ENCODE assay signal across 8 cellular contexts in genomic region chr10:125982256-125982948, GRCh38.
A peak's percentile ranks its signal among the peaks of the same experiment; 100 is the strongest.
DNase-seq lines count a peak whose midpoint lies in the region; ATAC-seq and TF ChIP-seq lines count a peak whose summit lies in the region.

No MANE protein-coding gene starts in this region.

- peak; percentile 65 for ATAC-seq in GM19328 (IDR thresholded peaks at IDR 0.05; ENCODE audit: unreplicated experiment)
- ATAC-seq in HG03354 (IDR thresholded peaks at IDR 0.05; ENCODE audit: poor library complexity, severe bottlenecking, unreplicated experiment), result peak; percentile 81
- ATAC-seq in GM21423 (IDR thresholded peaks at IDR 0.05; ENCODE audit: unreplicated experiment), result no peak

- no peaks in the 10 kb centered on the region for H3K79me2 ChIP-seq in DOHH2 (ENCODE audit: control insufficient read depth, low read length)

- DNase-seq in NOMO-1 treated with DMSO at 0.1 percent for 48 hours (lab: John Stamatoyannopoulos, UW; ENCODE audit: unreplicated experiment) (peak; percentile 49), brain pericyte (ENCODE audit: low read depth, low spot score) (peak; percentile 47), iPS DF 6.9 (ENCODE audit: low read depth, low spot score) (peak; percentile 75), spleen (no peak)

- TF ChIP-seq CTCF in DOHH2 (IDR thresholded peaks at IDR 0.05; ENCODE audit: low read depth, low read length, poor library complexity, severe bottlenecking), result peak; percentile 71
- peak; percentile 26 to 85 (median 68) for TF ChIP-seq CTCF in spleen (IDR thresholded peaks at IDR 0.05 in 8 of 11, conservative IDR thresholded peaks at IDR 0.05 in 3 of 11)

- H3F3A ChIP-seq in DOHH2 (ENCODE audit: control insufficient read depth, insufficient read depth), result no peaks in the 10 kb centered on the region

- H3K4me2 ChIP-seq in DOHH2 (ENCODE audit: low read length), result no peak overlapping the region

- no CpG with 5 or more reads among the region's 6 CpGs for WGBS in iPS DF 6.9 (ENCODE audit: insufficient coverage, insufficient read length)
- WGBS in spleen, 5 donors, result 8 to 17% (median 15%) methylated on average over 6 of the region's 6 CpGs

- H3K4me3 ChIP-seq in DOHH2 (ENCODE audit: low read length) (no peak overlapping the region), iPS DF 6.9 (ENCODE audit: low read length) (no peak overlapping the region), spleen (no peak overlapping the region)

- peaks cover 9% of the 10 kb centered on the region for H3K27me3 ChIP-seq in DOHH2 (ENCODE audit: control insufficient read depth, low read length)
- no peaks in the 10 kb centered on the region for H3K27me3 ChIP-seq in iPS DF 6.9 (ENCODE audit: control insufficient read depth, insufficient read depth, low read length)
- H3K27me3 ChIP-seq in spleen (replicated peaks in 1 of 7), result peaks cover 0 to 10% (median 0%) of the 10 kb centered on the region in 7 donors

- TF ChIP-seq POLR2A in spleen (IDR thresholded peaks at IDR 0.05), result no peak

- intact Hi-C loops in spleen (cut with DNase I; ENCODE audit: low total_unique reads), result loop anchor here (2.0 to 5.0 kb wide), 2 partner anchors 405 to 522 kb away; partner anchors contain the start of gene ADAM12

- H3K4me1 ChIP-seq in DOHH2 (ENCODE audit: control insufficient read depth, low read length), result no peaks in the 10 kb centered on the region
- no peaks in the 10 kb centered on the region for H3K4me1 ChIP-seq in iPS DF 6.9 (ENCODE audit: control insufficient read depth, insufficient read depth, low read length)
- peaks cover 0 to 6% (median 0%) of the 10 kb centered on the region in 6 donors for H3K4me1 ChIP-seq in spleen

- H3K9me3 ChIP-seq in DOHH2 (ENCODE audit: control insufficient read depth, insufficient read depth, low read length) (no peaks in the 10 kb centered on the region), iPS DF 6.9 (ENCODE audit: control insufficient read depth, insufficient read depth, low read length) (no peaks in the 10 kb centered on the region), spleen (no peaks in the 10 kb centered on the region)

- H3K9me2 ChIP-seq in DOHH2 (replicated peaks; ENCODE audit: control insufficient read depth, low read length), result no peaks in the 10 kb centered on the region

- no peaks in the 10 kb centered on the region for H3K36me3 ChIP-seq in DOHH2 (ENCODE audit: control insufficient read depth, low read length)
- H3K36me3 ChIP-seq in iPS DF 6.9 (ENCODE audit: control insufficient read depth, insufficient read depth, low read length), result no peaks in the 10 kb centered on the region
- no peaks in the 10 kb centered on the region for H3K36me3 ChIP-seq in spleen

- no peak overlapping the region for H3K27ac ChIP-seq in DOHH2 (ENCODE audit: low read depth, low read length)
- H3K27ac ChIP-seq in iPS DF 6.9 (ENCODE audit: low read length), result no peak overlapping the region
- H3K27ac ChIP-seq in spleen, result no peak overlapping the region

- H4K20me1 ChIP-seq in DOHH2 (ENCODE audit: control insufficient read depth, insufficient read depth, low read depth, low read length), result no peaks in the 10 kb centered on the region
